Comparison of ENCODE assay signal across 9 cellular contexts in the genomic region with DNA sequence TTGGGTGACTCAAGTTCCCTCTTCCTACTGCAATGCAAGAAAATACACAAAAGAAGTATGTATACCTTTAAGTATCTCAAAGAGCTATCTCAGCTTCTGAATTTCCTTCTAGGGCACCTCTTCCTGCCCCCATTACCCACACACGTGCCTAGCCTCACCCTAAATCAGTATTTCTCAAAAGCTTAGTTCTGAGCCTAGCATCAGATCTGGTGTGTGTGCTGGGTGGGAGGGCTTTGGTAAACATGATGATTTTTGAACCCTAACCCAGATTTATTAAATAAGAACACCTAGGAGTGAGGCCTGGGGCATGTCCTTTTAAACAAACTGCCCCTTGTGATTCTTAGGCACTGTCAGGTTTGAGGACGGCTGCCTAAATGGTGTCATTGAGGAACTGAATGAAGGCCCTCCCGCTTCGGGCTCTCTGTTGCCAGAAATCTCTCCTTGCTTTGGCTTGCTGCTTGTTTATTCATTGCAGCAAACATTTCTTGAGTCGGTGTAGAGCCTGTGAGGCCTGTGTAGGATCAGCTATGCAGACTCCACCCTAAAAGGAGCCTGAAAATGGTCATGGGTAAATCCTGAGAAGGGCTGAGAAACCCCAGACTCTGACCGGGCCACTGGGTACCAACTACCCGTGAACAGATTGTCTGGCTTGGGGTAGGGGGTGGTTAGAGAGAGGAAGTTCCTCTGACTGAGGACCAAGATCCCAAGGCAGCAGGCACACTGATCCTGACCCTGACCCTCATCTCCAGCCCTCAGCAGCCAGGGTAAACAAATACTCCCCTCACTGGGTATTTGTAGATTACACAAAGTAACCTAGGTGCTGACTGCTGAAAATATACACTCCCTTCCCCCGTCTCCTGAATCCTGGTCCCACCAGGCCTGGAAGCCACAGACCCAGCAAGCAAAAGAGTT. TPM values are rescaled to one million over a fixed set of nuclear protein-coding genes. Genes with fewer than 3 reads are reported as not detected.
DNase-seq lines count a peak whose midpoint lies in the region; ATAC-seq and TF ChIP-seq lines count a peak whose summit lies in the region.
"Had no signal": no experiment of that assay in that cellular context is flagged by ENCODE, and none has a peak within 500 bp of the region (broad histone marks: within the 10 kb centered on the region; RNA-seq: fewer than 3 reads in every experiment).

No MANE protein-coding gene starts in this region.

- peak; percentile 59 for DNase-seq in CD1c-positive myeloid dendritic cell (ENCODE audit: extremely low spot score)
- DNase-seq in NB4 (ENCODE audit: low read depth): no peak
- DNase-seq in ovary: peak in 3 of 5 donors; percentile 35 to 57 (median 47)
- DNase-seq in HCEC 1CT: no peak
- no peak for DNase-seq in NCI-H1092 treated with DMSO at 0.1 percent for 48 hours (lab: John Stamatoyannopoulos, UW)
- no peak for DNase-seq in activated CD4-positive, CD25-positive, alpha-beta regulatory T cell (lab: John Stamatoyannopoulos, UW)

- H3K4me3 ChIP-seq in NB4 (ENCODE audit: low read depth, low read length): peak overlapping the region; percentile 72
- H3K4me3 ChIP-seq in duodenal mucosa (ENCODE audit: low read depth in 1 of 2, low read length in 2 of 2): peak overlapping the region; percentile 82 to 89
- H3K4me3 ChIP-seq in ovary: no peak overlapping the region
- H3K4me3 ChIP-seq: cardiac muscle cell had no signal

- H3K9me3 ChIP-seq in duodenal mucosa (ENCODE audit: control insufficient read depth in 1 of 2, low read length in 2 of 2) (no peaks in the 10 kb centered on the region), ovary (no peaks in the 10 kb centered on the region)

- H3K27me3 ChIP-seq in duodenal mucosa (ENCODE audit: control insufficient read depth in 1 of 2, insufficient read depth in 2 of 2, low read length in 2 of 2): no peaks in the 10 kb centered on the region
- no peaks in the 10 kb centered on the region for H3K27me3 ChIP-seq in ovary

- no peak for ATAC-seq in HG03280 (IDR thresholded peaks at IDR 0.05; ENCODE audit: unreplicated experiment)

- H3K36me3 ChIP-seq in duodenal mucosa (ENCODE audit: control insufficient read depth in 1 of 2, insufficient read depth in 2 of 2, low read length in 2 of 2): no peaks in the 10 kb centered on the region
- no peaks in the 10 kb centered on the region for H3K36me3 ChIP-seq in ovary
- H3K36me3 ChIP-seq: cardiac muscle cell had no signal

- TF ChIP-seq CTCF in NB4 (IDR thresholded peaks at IDR 0.05; ENCODE audit: low read depth, low read length) (no peak), ovary (IDR thresholded peaks at IDR 0.05) (no peak)

- intact Hi-C loops in ovary (cut with DNase I): loop anchor here (5.0 to 10.0 kb wide), 4 partner anchors 53 to 147 kb away; a partner anchor contains a TSS

- TF ChIP-seq POLR2A in NB4 (IDR thresholded peaks at IDR 0.05; ENCODE audit: extremely low read depth, insufficient read length) (no peak), ovary (IDR thresholded peaks at IDR 0.05) (no peak)

- TF ChIP-seq EP300 in ovary (IDR thresholded peaks at IDR 0.05): no peak

- H3K27ac ChIP-seq in duodenal mucosa (ENCODE audit: low read depth, low read length) (peak overlapping the region; percentile 54), ovary (peak overlapping the region; percentile 6 to 89)
- H3K27ac ChIP-seq: cardiac muscle cell had no signal

- 20 to 41% (median 34%) methylated on average over 8 of the region's 8 CpGs for WGBS in ovary, 3 donors

- H3K4me1 ChIP-seq in duodenal mucosa (ENCODE audit: control insufficient read depth in 1 of 2, insufficient read depth in 2 of 2, low read length in 2 of 2) (peaks cover 60 to 69% of the 10 kb centered on the region in 2 donors), ovary (ENCODE audit: insufficient read depth) (peaks cover 17% of the 10 kb centered on the region)

- H3K9ac ChIP-seq in duodenal mucosa (ENCODE audit: low read depth in 1 of 2, low read length in 2 of 2): peak overlapping the region; percentile 92 to 98

RNA-seq across cellular contexts. Expression of a gene that starts 3.0 kb away (rescaled TPM):
- total RNA-seq in ovary: 10 to 100 TPM in 6 of 7 donors, 1 to 10 TPM in 1; 7.5 to 37.0 (median 12.9) TPM
- 1 to 10 TPM; 6.5 to 9.1 TPM for polyA plus RNA-seq in ovary

Comparison
In these comparisons a context has a peak if more than half of its experiments do, and no peak if none do; other contexts are left out.
1. DNase-seq: peak in CD1c-positive myeloid dendritic cell (single experiment) and ovary (3 of 5); none in NB4 (single experiment), HCEC 1CT (single experiment), NCI-H1092 treated with DMSO at 0.1 percent for 48 hours (single experiment) and activated CD4-positive, CD25-positive, alpha-beta regulatory T cell (0 of 4).